Comparison of ENCODE assay signal across 21 cellular contexts in the genomic region with DNA sequence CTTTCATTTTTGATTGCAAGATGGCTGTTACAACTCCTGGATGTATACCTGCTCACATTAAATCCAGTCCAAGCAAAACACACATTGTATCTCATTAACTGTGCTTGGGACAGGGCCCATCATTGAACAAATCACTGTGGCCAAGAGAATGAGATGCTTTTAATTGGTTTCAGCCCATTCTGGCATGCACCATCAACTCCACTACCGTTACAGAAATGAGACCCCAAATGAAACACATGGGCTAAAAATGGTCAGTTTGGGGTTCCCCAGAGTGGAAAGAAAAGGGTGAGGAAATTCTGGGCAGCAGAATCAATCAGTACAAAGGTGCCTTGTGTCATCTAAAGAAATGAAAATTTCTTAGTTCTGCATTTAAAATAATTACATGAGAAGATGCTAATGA. TPM values are rescaled to one million over a fixed set of nuclear protein-coding genes. Genes with fewer than 3 reads are reported as not detected.
DNase-seq lines count a peak whose midpoint lies in the region; ATAC-seq, FAIRE-seq and TF ChIP-seq lines count a peak whose summit lies in the region.
"Had no signal": no experiment of that assay in that cellular context is flagged by ENCODE, and none has a peak within 500 bp of the region (broad histone marks: within the 10 kb centered on the region; RNA-seq: fewer than 3 reads in every experiment).

No MANE protein-coding gene starts in this region.

- TF ChIP-seq EP300 in GM12878 (IDR thresholded peaks at IDR 0.05; ENCODE audit: borderline replicate concordance in 1 of 2, control insufficient read depth in 1 of 2, low read depth in 2 of 2, low read length in 2 of 2) = peak; percentile 32 to 34; a peak in 2 of 4 replicates
- no peak for TF ChIP-seq EP300 in upper lobe of left lung (IDR thresholded peaks at IDR 0.05)

- H3K4me3 ChIP-seq in GM12878 (no peak overlapping the region), upper lobe of left lung (no peak overlapping the region)
- H3K4me3 ChIP-seq: BLaER1, SJCRH30 had no signal

- H3K4me2 ChIP-seq in GM12878 (ENCODE audit: control insufficient read depth, insufficient read depth) = no peak overlapping the region
- H3K4me2 ChIP-seq: BLaER1, KMS-11 had no signal

- peak; percentile 45 for ATAC-seq in GM19463 (IDR thresholded peaks at IDR 0.05; ENCODE audit: unreplicated experiment)
- ATAC-seq in HG02870 (IDR thresholded peaks at IDR 0.05; ENCODE audit: unreplicated experiment) = peak; percentile 63
- ATAC-seq in GM12878 = peak; percentile 89
- ATAC-seq in upper lobe of left lung (ENCODE audit: low FRiP score in 2 of 2) = no peak
- ATAC-seq: CD8-positive, alpha-beta T cell; T-helper 17 cell had no signal

- no peaks in the 10 kb centered on the region for H3K27me3 Mint-ChIP-seq in nephron progenitor cell (ENCODE audit: low read depth, poor library complexity)
- H3K27me3 Mint-ChIP-seq in activated CD4-positive, alpha-beta memory T cell treated with anti-CD3 and anti-CD28 coated beads, Interleukin-2, amount 10 ng/mL, durations not matched to agents 7 days and 5 days = no peaks in the 10 kb centered on the region
- H3K27me3 Mint-ChIP-seq: T-helper 17 cell had no signal

- H3K9ac ChIP-seq in GM12878 (ENCODE audit: control insufficient read depth, insufficient read depth, low read length) = no peak overlapping the region
- H3K9ac ChIP-seq: BLaER1, KMS-11 had no signal

- no peaks in the 10 kb centered on the region for H3K4me1 ChIP-seq in GM12878 (ENCODE audit: control insufficient read depth, insufficient read depth, low read length)
- no peaks in the 10 kb centered on the region for H3K4me1 ChIP-seq in upper lobe of left lung
- H3K4me1 ChIP-seq: BLaER1, SJCRH30 had no signal

- H3K36me3 ChIP-seq in GM12878 (ENCODE audit: control insufficient read depth in 2 of 2, insufficient read depth in 2 of 2, low read length in 1 of 2) = no peaks in the 10 kb centered on the region
- H3K36me3 ChIP-seq in upper lobe of left lung = no peaks in the 10 kb centered on the region
- H3K36me3 ChIP-seq: BLaER1 had no signal

- no peak overlapping the region for H3K4me3 Mint-ChIP-seq in nephron progenitor cell
- H3K4me3 Mint-ChIP-seq in activated CD4-positive, alpha-beta memory T cell treated with anti-CD3 and anti-CD28 coated beads, Interleukin-2, amount 10 ng/mL, durations not matched to agents 7 days and 5 days = no peak overlapping the region
- H3K4me3 Mint-ChIP-seq: CD8-positive, alpha-beta T cell; T-helper 17 cell had no signal

- no TSS peak for BruUV-seq in GM12878 (replicated peaks; lab: Mats Ljungman, UMichigan)

- in situ Hi-C loops in GM12878 (cut with MboI) = no loop called here

- no peaks in the 10 kb centered on the region for H3K4me1 Mint-ChIP-seq in nephron progenitor cell
- H3K4me1 Mint-ChIP-seq in activated CD4-positive, alpha-beta memory T cell treated with anti-CD3 and anti-CD28 coated beads, Interleukin-2, amount 10 ng/mL, durations not matched to agents 7 days and 5 days = no peaks in the 10 kb centered on the region
- H3K4me1 Mint-ChIP-seq: T-helper 17 cell had no signal

- intact Hi-C loops in GM12878 (cut with micrococcal nuclease; ENCODE audit: unreplicated experiment) = no loop called here

- no peaks in the 10 kb centered on the region for H3K36me3 Mint-ChIP-seq in nephron progenitor cell (ENCODE audit: low read depth)
- no peaks in the 10 kb centered on the region for H3K36me3 Mint-ChIP-seq in activated CD4-positive, alpha-beta memory T cell treated with anti-CD3 and anti-CD28 coated beads, Interleukin-2, amount 10 ng/mL, durations not matched to agents 7 days and 5 days (ENCODE audit: low read depth)
- H3K36me3 Mint-ChIP-seq: CD8-positive, alpha-beta T cell had no signal

- no peaks in the 10 kb centered on the region for H3K79me2 ChIP-seq in GM12878 (ENCODE audit: control insufficient read depth, insufficient read depth, low read length)

- no peak overlapping the region for H3K27ac Mint-ChIP-seq in nephron progenitor cell
- H3K27ac Mint-ChIP-seq in activated CD4-positive, alpha-beta memory T cell treated with anti-CD3 and anti-CD28 coated beads, Interleukin-2, amount 10 ng/mL, durations not matched to agents 7 days and 5 days = no peak overlapping the region
- H3K27ac Mint-ChIP-seq: CD8-positive, alpha-beta T cell; T-helper 17 cell had no signal

- no peak overlapping the region; the same call in 1 of the 2 replicates for H2AFZ ChIP-seq in GM12878 (ENCODE audit: control insufficient read depth, low read depth, low read length)

- H3K9me3 Mint-ChIP-seq in nephron progenitor cell = no peaks in the 10 kb centered on the region
- no peaks in the 10 kb centered on the region for H3K9me3 Mint-ChIP-seq in activated CD4-positive, alpha-beta memory T cell treated with anti-CD3 and anti-CD28 coated beads, Interleukin-2, amount 10 ng/mL, durations not matched to agents 7 days and 5 days
- H3K9me3 Mint-ChIP-seq: CD8-positive, alpha-beta T cell had no signal

- no peak for TF ChIP-seq RAD21 in GM12878 (IDR thresholded peaks at IDR 0.05; ENCODE audit: insufficient read depth, low read depth, low read length)

- H4K20me1 ChIP-seq in GM12878 (ENCODE audit: control insufficient read depth, insufficient read depth) = no peaks in the 10 kb centered on the region
- H4K20me1 ChIP-seq: BLaER1 had no signal

- H3K27ac ChIP-seq in GM12878 (ENCODE audit: control insufficient read depth, insufficient read depth) (no peak overlapping the region), upper lobe of left lung (no peak overlapping the region)
- H3K27ac ChIP-seq: BLaER1, HL-60, KMS-11, SJCRH30 had no signal

- TF ChIP-seq CTCF in GM10266 (IDR thresholded peaks at IDR 0.05; ENCODE audit: control insufficient read depth, insufficient read depth, low read depth, missing control alignments) = no peak
- TF ChIP-seq CTCF in GM12878 (IDR thresholded peaks at IDR 0.05 in 2 of 3, conservative IDR thresholded peaks at IDR 0.05 in 1 of 3; ENCODE audit: control insufficient read depth in 2 of 3, extremely low read depth in 1 of 3, insufficient read depth in 1 of 3, low read depth in 3 of 3, low read length in 3 of 3) = no peak
- TF ChIP-seq CTCF in nephron progenitor cell (IDR thresholded peaks at IDR 0.05) = no peak
- no peak for TF ChIP-seq CTCF in upper lobe of left lung (IDR thresholded peaks at IDR 0.05)

- FAIRE-seq in GM12878 (lab: Jason Lieb, UNC) = peak; percentile 35
- FAIRE-seq: GM19239, H1 had no signal

- SMC1A ChIA-PET in GM12878 (lab: Charles Lee; ENCODE audit: uncharacterized antibody, unreplicated experiment) = interaction anchor here (1.0 to 1.7 kb wide), 4 partner anchors 11 to 22 kb away, joined by 3 to 12 read pairs (median 4); no protein-coding TSS in a partner anchor

- DNase-seq in GM10266 (ENCODE audit: extremely low spot score) = peak; percentile 11
- DNase-seq in GM12878 (ENCODE audit: low read depth, low spot score) = peak; percentile 60
- DNase-seq in nephron progenitor cell = no peak
- DNase-seq in upper lobe of left lung = no peak
- DNase-seq in activated CD4-positive, alpha-beta memory T cell treated with anti-CD3 and anti-CD28 coated beads, Interleukin-2, amount 10 ng/mL, durations not matched to agents 7 days and 5 days = no peak
- DNase-seq: Calu3; CD8-positive, alpha-beta T cell; GF-D8; NCI-H1417 treated with DMSO at 0.1 percent for 48 hours; NCI-H1930; NCI-H226; NCI-H524; SJCRH30; T-helper 17 cell had no signal

- WGBS in GM12878 (ENCODE audit: insufficient coverage, insufficient replicate concordance, low lambda C conversion rate, missing lambda C conversion rate) = 0% methylated on average over 1 of the region's 1 CpG
- WGBS in upper lobe of left lung, 2 donors = 77 to 100% methylated on average over 1 of the region's 1 CpG

- POLR2A ChIA-PET in GM12878 (lab: Charles Lee) = no interaction called here
- POLR2A ChIA-PET in activated CD4-positive, alpha-beta memory T cell treated with anti-CD3 and anti-CD28 coated beads, Interleukin-2, amount 10 ng/mL, durations not matched to agents 7 days and 5 days (lab: Charles Lee) = no interaction called here

- no peaks in the 10 kb centered on the region for H3K27me3 ChIP-seq in GM12878 (replicated peaks in 1 of 2; ENCODE audit: control insufficient read depth in 2 of 2, insufficient read depth in 2 of 2, low read length in 1 of 2)
- no peaks in the 10 kb centered on the region for H3K27me3 ChIP-seq in upper lobe of left lung
- H3K27me3 ChIP-seq: BLaER1, SJCRH30 had no signal

- CTCF ChIA-PET in GM12878 (lab: Yijun Ruan, JAX) = interaction anchor here (1.2 to 1.7 kb wide), 2 partner anchors 13 to 26 kb away, joined by 3 to 5 read pairs; no protein-coding TSS in a partner anchor
- CTCF ChIA-PET in activated CD4-positive, alpha-beta memory T cell treated with anti-CD3 and anti-CD28 coated beads, Interleukin-2, amount 10 ng/mL, durations not matched to agents 7 days and 5 days (lab: Charles Lee) = no interaction called here

- RAD21 ChIA-PET in GM12878 (lab: Charles Lee; ENCODE audit: unreplicated experiment) = no interaction called here

- TF ChIP-seq POLR2A in GM12878 (IDR thresholded peaks at IDR 0.05; ENCODE audit: low read depth, low read length) (no peak), upper lobe of left lung (IDR thresholded peaks at IDR 0.05) (no peak)

- H3K9me3 ChIP-seq in GM12878 (replicated peaks; ENCODE audit: control insufficient read depth, insufficient read depth, low read length) = no peaks in the 10 kb centered on the region
- no peaks in the 10 kb centered on the region for H3K9me3 ChIP-seq in upper lobe of left lung
- H3K9me3 ChIP-seq: BLaER1 had no signal

TF ChIP-seq in GM12878, 131 proteins besides CTCF, POLR2A, EP300 and RAD21 (continues in another document):
- no peak for TF ChIP-seq KAT2A (conservative IDR thresholded peaks at IDR 0.05; ENCODE audit: control insufficient read depth, low read depth, low read length)

RNA-seq across cellular contexts. Expression of gene FAM171B, which starts 52.7 kb away (rescaled TPM):
- total RNA-seq in GM12878 (2013; cell fraction: nucleolus; rRNA removed) = 14.4 and 14.8 TPM in 2 replicates
- 6.7 and 6.8 TPM in 2 replicates for total RNA-seq in GM12878 (2014; rRNA removed)
- total RNA-seq in GM12878 (2014; rRNA removed; fragmentation: Illumina TruSeq; extraction: Trizol) = 7.0 and 7.3 TPM in 2 replicates
- 8.1 and 9.1 TPM in 2 replicates for total RNA-seq in GM12878 (2021)
- 0.37 TPM for polyA plus RNA-seq in GM12878 (2011; ENCODE audit: low read depth)
- polyA plus RNA-seq in GM12878 (2011; rRNA removed) = 4.8 and 6.0 TPM in 2 replicates
- 2.0 and 2.2 TPM in 2 replicates for polyA plus RNA-seq in GM12878 (2011; cell fraction: cytosol; rRNA removed)
- 3.1 and 3.4 TPM in 2 replicates for polyA plus RNA-seq in GM12878 (2011; cell fraction: nucleus; rRNA removed)
- 0.66 and 0.76 TPM in 2 replicates for polyA plus RNA-seq in GM12878 (2012)
- 3.7 and 4.4 TPM in 2 replicates for polyA plus RNA-seq in GM12878 (2014; fragmentation: Illumina TruSeq; extraction: Trizol)
- 1 to 10 TPM; 2.6 to 6.2 TPM for polyA plus RNA-seq in GM12878 (2014; fragmentation: Nextera tagmentation; extraction: Ambion mirVana)
- polyA plus RNA-seq in GM12878 (2014; rRNA removed) = 1.8 and 1.9 TPM in 2 replicates
- polyA plus RNA-seq in GM12878 (2016; fragmentation: Nextera tagmentation; extraction: Ambion mirVana) = 1 to 10 TPM; 2.7 to 3.7 TPM
- polyA minus RNA-seq in GM12878 (2011; rRNA and poly(A)+ RNA removed) = 8.7 and 17.0 TPM in 2 replicates
- polyA minus RNA-seq in GM12878 (2011; cell fraction: cytosol; rRNA and poly(A)+ RNA removed) = 2.9 and 4.5 TPM in 2 replicates
- 3.1 and 3.8 TPM in 2 replicates for polyA minus RNA-seq in GM12878 (2011; cell fraction: nucleus; rRNA and poly(A)+ RNA removed)
- 1 to 10 TPM; 1.0 to 4.5 (median 1.6) TPM for total RNA-seq in upper lobe of left lung
- 1 to 10 TPM in 1 of 2 experiments, under 1 TPM in 1; 0.65 to 1.0 TPM for total RNA-seq in activated CD4-positive, alpha-beta memory T cell treated with anti-CD3 and anti-CD28 coated beads, Interleukin-2, amount 10 ng/mL, durations not matched to agents 7 days and 5 days

Comparison
In these comparisons a context has a peak if more than half of its experiments do, and no peak if none do; other contexts are left out.
1. DNase-seq: peak in GM10266 (single experiment) and GM12878 (single experiment); none in nephron progenitor cell (single experiment), upper lobe of left lung (0 of 2) and activated CD4-positive, alpha-beta memory T cell treated with anti-CD3 and anti-CD28 coated beads, Interleukin-2, amount 10 ng/mL, durations not matched to agents 7 days and 5 days (single experiment).
2. ATAC-seq: peak in GM19463 (single experiment), HG02870 (single experiment) and GM12878 (single experiment); none in upper lobe of left lung (0 of 2).